In genomic region chr21:43880111-43880985, GRCh38 we compare ENCODE assay signal across 10 cellular contexts. TPM values are rescaled to one million over a fixed set of nuclear protein-coding genes. Genes with fewer than 3 reads are reported as not detected.
A peak's percentile ranks its signal among the peaks of the same experiment; 100 is the strongest.
DNase-seq lines count a peak whose midpoint lies in the region; ATAC-seq and TF ChIP-seq lines count a peak whose summit lies in the region.
"Had no signal": no experiment of that assay in that cellular context is flagged by ENCODE, and none has a peak within 500 bp of the region (broad histone marks: within the 10 kb centered on the region; RNA-seq: fewer than 3 reads in every experiment).

No MANE protein-coding gene starts in this region.

- DNase-seq in activated naive CD4-positive, alpha-beta T cell treated with anti-CD3 and anti-CD28 coated beads, Interleukin-2, amount 50 U/mL, for 72 hours (ENCODE audit: low spot score in 2 of 2), result no peak
- DNase-seq in activated T-helper 2 cell treated with anti-CD3 and anti-CD28 coated beads, Interferon-gamma antibody, Interleukin-2, Interleukin-4, amounts not matched to agents 10 μg/mL and 5 μg/mL and 100 μg/mL, durations not matched to agents 14 hours and 24 hours and 36 hours (ENCODE audit: low spot score), result no peak
- no peak for DNase-seq in left ventricle myocardium inferior
- peak; percentile 57 for DNase-seq in stomach
- DNase-seq in ACHN, result no peak
- no peak for DNase-seq in GM19238 (ENCODE audit: insufficient read length, low spot score)
- DNase-seq: NCI-H2227 treated with DMSO at 0.1 percent for 48 hours, WERI-Rb-1 had no signal

- H3K36me3 Mint-ChIP-seq in activated naive CD4-positive, alpha-beta T cell treated with anti-CD3 and anti-CD28 coated beads, Interleukin-2, amount 50 U/mL, for 24 hours, result peaks cover 14% of the 10 kb centered on the region
- H3K36me3 Mint-ChIP-seq in activated naive CD4-positive, alpha-beta T cell treated with anti-CD3 and anti-CD28 coated beads, Interleukin-2, amount 50 U/mL, for 72 hours, result peaks cover 0 to 14% of the 10 kb centered on the region in 2 donors
- peaks cover 47% of the 10 kb centered on the region for H3K36me3 Mint-ChIP-seq in activated T-helper 2 cell treated with anti-CD3 and anti-CD28 coated beads, Interferon-gamma antibody, Interleukin-2, Interleukin-4, amounts not matched to agents 10 μg/mL and 5 μg/mL and 100 μg/mL, durations not matched to agents 14 hours and 24 hours and 36 hours (ENCODE audit: low read depth)

- intact Hi-C loops in activated T-helper 2 cell treated with anti-CD3 and anti-CD28 coated beads, Interferon-gamma antibody, Interleukin-2, Interleukin-4, amounts not matched to agents 10 μg/mL and 5 μg/mL and 100 μg/mL, durations not matched to agents 14 hours and 24 hours and 36 hours (cut with micrococcal nuclease), result loop anchor here (5.0 kb wide), 1 partner anchor 37 kb away; no protein-coding TSS in a partner anchor
- intact Hi-C loops in left ventricle myocardium inferior (cut with micrococcal nuclease) (no loop called here), stomach (cut with DNase I; ENCODE audit: low total_unique reads) (no loop called here)

- H3K36me3 ChIP-seq in left ventricle myocardium inferior, result peaks cover 10% of the 10 kb centered on the region
- H3K36me3 ChIP-seq in stomach, result peaks cover 0 to 16% (median 10%) of the 10 kb centered on the region in 4 donors

- H3K4me3 ChIP-seq in left ventricle myocardium inferior (no peak overlapping the region), stomach (no peak overlapping the region)

- H3K27me3 ChIP-seq in left ventricle myocardium inferior (ENCODE audit: low read depth), result no peaks in the 10 kb centered on the region
- H3K27me3 ChIP-seq in stomach, result no peaks in the 10 kb centered on the region

- H3K27ac ChIP-seq in left ventricle myocardium inferior (replicated peaks), result peak overlapping the region; percentile 26
- peak overlapping the region in 1 of 5 donors; percentile 39 for H3K27ac ChIP-seq in stomach
- H3K27ac ChIP-seq: WERI-Rb-1 had no signal

- WGBS in stomach, 5 donors, result 54 to 66% (median 57%) methylated on average over 8 to 14 of the region's 14 CpGs

- H3K27ac Mint-ChIP-seq in activated naive CD4-positive, alpha-beta T cell treated with anti-CD3 and anti-CD28 coated beads, Interleukin-2, amount 50 U/mL, for 24 hours, result peak overlapping the region; percentile 18
- peak overlapping the region in 1 of 2 donors; percentile 34 for H3K27ac Mint-ChIP-seq in activated naive CD4-positive, alpha-beta T cell treated with anti-CD3 and anti-CD28 coated beads, Interleukin-2, amount 50 U/mL, for 72 hours
- peak overlapping the region; percentile 38 for H3K27ac Mint-ChIP-seq in activated T-helper 2 cell treated with anti-CD3 and anti-CD28 coated beads, Interferon-gamma antibody, Interleukin-2, Interleukin-4, amounts not matched to agents 10 μg/mL and 5 μg/mL and 100 μg/mL, durations not matched to agents 14 hours and 24 hours and 36 hours

- TF ChIP-seq EP300 in stomach (IDR thresholded peaks at IDR 0.05), result no peak

- no peak for TF ChIP-seq CTCF in left ventricle myocardium inferior (IDR thresholded peaks at IDR 0.05; ENCODE audit: borderline replicate concordance)
- no peak for TF ChIP-seq CTCF in stomach (IDR thresholded peaks at IDR 0.05)

- H3K27me3 Mint-ChIP-seq in activated naive CD4-positive, alpha-beta T cell treated with anti-CD3 and anti-CD28 coated beads, Interleukin-2, amount 50 U/mL, for 24 hours, result no peaks in the 10 kb centered on the region
- no peaks in the 10 kb centered on the region for H3K27me3 Mint-ChIP-seq in activated T-helper 2 cell treated with anti-CD3 and anti-CD28 coated beads, Interferon-gamma antibody, Interleukin-2, Interleukin-4, amounts not matched to agents 10 μg/mL and 5 μg/mL and 100 μg/mL, durations not matched to agents 14 hours and 24 hours and 36 hours (ENCODE audit: low read depth)

- H3K9me3 Mint-ChIP-seq in activated naive CD4-positive, alpha-beta T cell treated with anti-CD3 and anti-CD28 coated beads, Interleukin-2, amount 50 U/mL, for 24 hours, result no peaks in the 10 kb centered on the region
- peaks cover 0 to 2% of the 10 kb centered on the region in 2 donors for H3K9me3 Mint-ChIP-seq in activated naive CD4-positive, alpha-beta T cell treated with anti-CD3 and anti-CD28 coated beads, Interleukin-2, amount 50 U/mL, for 72 hours
- peaks cover 2% of the 10 kb centered on the region for H3K9me3 Mint-ChIP-seq in activated T-helper 2 cell treated with anti-CD3 and anti-CD28 coated beads, Interferon-gamma antibody, Interleukin-2, Interleukin-4, amounts not matched to agents 10 μg/mL and 5 μg/mL and 100 μg/mL, durations not matched to agents 14 hours and 24 hours and 36 hours

- in situ Hi-C loops in ACHN (cut with HindIII; ENCODE audit: low pct_ligation_motif_present, low pct_unique_long_range_greater_than_20kb, low sequenced_read_pairs), result no loop called here

- no peak for TF ChIP-seq POLR2A in stomach (IDR thresholded peaks at IDR 0.05)

- H3K4me3 Mint-ChIP-seq in activated naive CD4-positive, alpha-beta T cell treated with anti-CD3 and anti-CD28 coated beads, Interleukin-2, amount 50 U/mL, for 24 hours, result no peak overlapping the region
- H3K4me3 Mint-ChIP-seq in activated T-helper 2 cell treated with anti-CD3 and anti-CD28 coated beads, Interferon-gamma antibody, Interleukin-2, Interleukin-4, amounts not matched to agents 10 μg/mL and 5 μg/mL and 100 μg/mL, durations not matched to agents 14 hours and 24 hours and 36 hours (ENCODE audit: low read depth), result peak overlapping the region; percentile 9

- no peaks in the 10 kb centered on the region for H3K9me3 ChIP-seq in left ventricle myocardium inferior (replicated peaks)
- H3K9me3 ChIP-seq in stomach, result no peaks in the 10 kb centered on the region

- no peak for ATAC-seq in activated naive CD4-positive, alpha-beta T cell treated with anti-CD3 and anti-CD28 coated beads, Interleukin-2, amount 50 U/mL, for 72 hours
- no peak for ATAC-seq in GM21717 (IDR thresholded peaks at IDR 0.05; ENCODE audit: unreplicated experiment)

- H3K4me1 Mint-ChIP-seq in activated naive CD4-positive, alpha-beta T cell treated with anti-CD3 and anti-CD28 coated beads, Interleukin-2, amount 50 U/mL, for 24 hours, result peaks cover 73% of the 10 kb centered on the region
- H3K4me1 Mint-ChIP-seq in activated T-helper 2 cell treated with anti-CD3 and anti-CD28 coated beads, Interferon-gamma antibody, Interleukin-2, Interleukin-4, amounts not matched to agents 10 μg/mL and 5 μg/mL and 100 μg/mL, durations not matched to agents 14 hours and 24 hours and 36 hours (ENCODE audit: low read depth), result peaks cover 54% of the 10 kb centered on the region

- H3K4me1 ChIP-seq in left ventricle myocardium inferior, result peaks cover 76% of the 10 kb centered on the region
- H3K4me1 ChIP-seq in stomach, result peaks cover 32 to 64% (median 44%) of the 10 kb centered on the region in 4 donors

RNA-seq across cellular contexts. Expression of gene AGPAT3, which starts 15.3 kb away (rescaled TPM):
- 100 to 1,000 TPM in 1 of 2 donors, 10 to 100 TPM in 1; 21.2 to 109 TPM for total RNA-seq in activated naive CD4-positive, alpha-beta T cell treated with anti-CD3 and anti-CD28 coated beads, Interleukin-2, amount 50 U/mL, for 72 hours
- total RNA-seq in activated T-helper 2 cell treated with anti-CD3 and anti-CD28 coated beads, Interferon-gamma antibody, Interleukin-2, Interleukin-4, amounts not matched to agents 10 μg/mL and 5 μg/mL and 100 μg/mL, durations not matched to agents 14 hours and 24 hours and 36 hours, result 126 and 134 TPM in 2 replicates
- total RNA-seq in left ventricle myocardium inferior, result 79.6 TPM
- total RNA-seq in stomach, result 10 to 100 TPM; 35.0 to 83.1 (median 41.5) TPM
- polyA plus RNA-seq in stomach, result 10 to 100 TPM in 2 of 3 donors, 1 to 10 TPM in 1; 9.9 to 16.1 (median 10.4) TPM
